ENCODE assay signal across 20 cellular contexts in genomic region chr5:173817561-173817960, GRCh38.
DNase-seq lines count a peak whose midpoint lies in the region; ATAC-seq and TF ChIP-seq lines count a peak whose summit lies in the region.
"Had no signal": no experiment of that assay in that cellular context is flagged by ENCODE, and none has a peak within 500 bp of the region (broad histone marks: within the 10 kb centered on the region; RNA-seq: fewer than 3 reads in every experiment).

No MANE protein-coding gene starts in this region.

- H4K20me1 ChIP-seq in BLaER1 treated with 17β-estradiol and CSF1 and Interleukin-3, amounts not matched to agents 10 nM and 100 nM: no peaks in the 10 kb centered on the region

- H3K36me3 Mint-ChIP-seq in stimulated activated memory B cell treated with anti-CD40 and anti-IgM and Interleukin-4, amounts not matched to agents 10 μg/mL and 1 μg/mL and 100 μg/mL, for 72 hours: peaks cover 17% of the 10 kb centered on the region

- H3K4me2 ChIP-seq in BLaER1 treated with 17β-estradiol and CSF1 and Interleukin-3, amounts not matched to agents 10 nM and 100 nM: peak overlapping the region in 10 of 11 experiments; percentile 10 to 66 (median 53); a peak in 20 of 22 replicates
- H3K4me2 ChIP-seq: SK-N-SH had no signal

- no peak for TF ChIP-seq CTCF in VCaP (conservative IDR thresholded peaks at IDR 0.05)

- no peak overlapping the region for H3K4me3 Mint-ChIP-seq in stimulated activated memory B cell treated with anti-CD40 and anti-IgM and Interleukin-4, amounts not matched to agents 10 μg/mL and 1 μg/mL and 100 μg/mL, for 72 hours
- H3K4me3 Mint-ChIP-seq: CD4-positive, CD25-positive, alpha-beta regulatory T cell had no signal

- no peak overlapping the region for H3K4me3 ChIP-seq in BLaER1 treated with 17β-estradiol and CSF1 and Interleukin-3, amounts not matched to agents 10 nM and 100 nM

- ATAC-seq in stimulated activated memory B cell treated with anti-CD40 and anti-IgM and Interleukin-4, amounts not matched to agents 10 μg/mL and 1 μg/mL and 100 μg/mL, for 72 hours: no peak
- no peak for ATAC-seq in HG03439 (IDR thresholded peaks at IDR 0.05; ENCODE audit: unreplicated experiment)

- no peak overlapping the region for H3K9ac ChIP-seq in BLaER1 treated with 17β-estradiol and CSF1 and Interleukin-3, amounts not matched to agents 10 nM and 100 nM
- H3K9ac ChIP-seq: SK-N-SH had no signal

- H3K4me1 ChIP-seq in BLaER1 treated with 17β-estradiol and CSF1 and Interleukin-3, amounts not matched to agents 10 nM and 100 nM: peaks cover 25 to 50% (median 29%) of the 10 kb centered on the region in 10 experiments

- H3K9me3 ChIP-seq in BLaER1 treated with 17β-estradiol and CSF1 and Interleukin-3, amounts not matched to agents 10 nM and 100 nM (replicated peaks in 1 of 11): peaks cover 3 to 27% (median 19%) of the 10 kb centered on the region in 11 experiments; a peak in 18 of 22 replicates
- H3K9me3 ChIP-seq: SK-N-SH had no signal

- intact Hi-C loops in head of caudate nucleus (cut with DNase I): no loop called here

- no peaks in the 10 kb centered on the region for H3K36me3 ChIP-seq in BLaER1 treated with 17β-estradiol and CSF1 and Interleukin-3, amounts not matched to agents 10 nM and 100 nM

- peaks cover 6% of the 10 kb centered on the region for H3K9me3 Mint-ChIP-seq in stimulated activated memory B cell treated with anti-CD40 and anti-IgM and Interleukin-4, amounts not matched to agents 10 μg/mL and 1 μg/mL and 100 μg/mL, for 72 hours

- no peaks in the 10 kb centered on the region for H3K27me3 ChIP-seq in BLaER1 treated with 17β-estradiol and CSF1 and Interleukin-3, amounts not matched to agents 10 nM and 100 nM

- no peak overlapping the region for H3K27ac ChIP-seq in BLaER1 treated with 17β-estradiol and CSF1 and Interleukin-3, amounts not matched to agents 10 nM and 100 nM
- peak overlapping the region; percentile 37 for H3K27ac ChIP-seq in VCaP
- H3K27ac ChIP-seq: RWPE1 had no signal

- H3K27ac Mint-ChIP-seq in stimulated activated memory B cell treated with anti-CD40 and anti-IgM and Interleukin-4, amounts not matched to agents 10 μg/mL and 1 μg/mL and 100 μg/mL, for 72 hours: peak overlapping the region; percentile 36

- peaks cover 79% of the 10 kb centered on the region for H3K4me1 Mint-ChIP-seq in stimulated activated memory B cell treated with anti-CD40 and anti-IgM and Interleukin-4, amounts not matched to agents 10 μg/mL and 1 μg/mL and 100 μg/mL, for 72 hours

- H3K27me3 Mint-ChIP-seq in stimulated activated memory B cell treated with anti-CD40 and anti-IgM and Interleukin-4, amounts not matched to agents 10 μg/mL and 1 μg/mL and 100 μg/mL, for 72 hours: no peaks in the 10 kb centered on the region

- peak; percentile 53 for DNase-seq in NAMALWA (ENCODE audit: low spot score)
- DNase-seq in head of caudate nucleus: no peak
- no peak for DNase-seq in NCI-H187 (lab: John Stamatoyannopoulos, UW)
- DNase-seq in LoVo (ENCODE audit: low spot score): no peak
- DNase-seq: AML-193; CD4-positive, CD25-positive, alpha-beta regulatory T cell; DMS79 treated with DMSO at 0.1 percent for 48 hours; GOT3; HCEC 1CT; NCI-H1105; NCI-H2081; NCI-H2171; NCI-H526; SIG-M5; SK-N-SH had no signal
